ENCODE assay signal across 14 cellular contexts in the genomic region with DNA sequence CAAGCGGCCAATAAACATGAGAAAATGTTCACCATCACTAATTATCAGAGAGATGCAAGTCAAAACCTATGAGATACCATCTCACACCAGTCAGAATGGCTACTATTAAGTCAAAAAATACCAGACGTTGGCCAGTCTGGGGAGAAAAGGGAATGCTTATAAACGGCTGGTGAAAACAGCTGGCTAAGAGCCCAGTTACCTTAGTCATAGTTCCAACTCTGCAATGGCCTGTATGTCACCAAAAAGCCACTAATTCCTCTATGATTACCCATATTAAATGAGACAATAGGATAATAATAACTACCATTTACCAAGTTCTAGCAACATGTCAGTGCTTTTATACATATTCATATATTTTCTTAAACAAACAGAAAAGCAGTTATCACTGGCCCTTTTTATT. TPM values are rescaled to one million over a fixed set of nuclear protein-coding genes. Genes with fewer than 3 reads are reported as not detected.
DNase-seq lines count a peak whose midpoint lies in the region; ATAC-seq, FAIRE-seq and TF ChIP-seq lines count a peak whose summit lies in the region.
"Had no signal": no experiment of that assay in that cellular context is flagged by ENCODE, and none has a peak within 500 bp of the region (broad histone marks: within the 10 kb centered on the region; RNA-seq: fewer than 3 reads in every experiment).

No MANE protein-coding gene starts in this region.

- TF ChIP-seq POLR2A in prostate gland (IDR thresholded peaks at IDR 0.05): no peak

- no peak for ATAC-seq in HG03135 (IDR thresholded peaks at IDR 0.05; ENCODE audit: unreplicated experiment)

- intact Hi-C loops in kidney (cut with DNase I) (no loop called here), prostate gland (cut with DNase I) (no loop called here)

- WGBS in prostate gland: 42% methylated on average over 3 of the region's 3 CpGs

- no peak overlapping the region for H3K9ac ChIP-seq in kidney (ENCODE audit: low read length in 2 of 2)

- DNase-seq in ACHN (peak; percentile 12), HS-5 (ENCODE audit: low read depth) (peak; percentile 28), brain microvascular endothelial cell (peak; percentile 79), iris pigment epithelial cell (ENCODE audit: low read depth) (peak; percentile 77), NCI-H510A treated with DMSO at 0.1 percent for 48 hours (lab: John Stamatoyannopoulos, UW) (no peak), kidney (no peak), prostate gland (ENCODE audit: low spot score) (no peak)
- DNase-seq: activated naive CD4-positive, alpha-beta T cell treated with anti-CD3 and anti-CD28 coated beads for 36 hours; AML-193; cortex of kidney; GDM1; glutamatergic neuron had no signal

- H3K27ac ChIP-seq in brain microvascular endothelial cell (no peak overlapping the region), kidney (ENCODE audit: low read depth in 2 of 2, low read length in 2 of 2) (no peak overlapping the region), prostate gland (no peak overlapping the region)
- H3K27ac ChIP-seq: PC-9 had no signal

- H3K9me3 ChIP-seq in kidney (ENCODE audit: control insufficient read depth in 1 of 2, low read length in 2 of 2): no peaks in the 10 kb centered on the region
- no peaks in the 10 kb centered on the region for H3K9me3 ChIP-seq in prostate gland

- in situ Hi-C loops in ACHN (cut with HindIII; ENCODE audit: low pct_ligation_motif_present, low pct_unique_long_range_greater_than_20kb, low sequenced_read_pairs) (no loop called here), brain microvascular endothelial cell (cut with HindIII; ENCODE audit: low pct_ligation_motif_present, low sequenced_read_pairs) (no loop called here)

- FAIRE-seq in kidney (lab: Jason Lieb, UNC): no peak

- H3K36me3 ChIP-seq in brain microvascular endothelial cell (replicated peaks) (peaks cover 2% of the 10 kb centered on the region), kidney (ENCODE audit: control insufficient read depth in 1 of 2, insufficient read depth in 2 of 2, low read length in 2 of 2) (no peaks in the 10 kb centered on the region), prostate gland (no peaks in the 10 kb centered on the region)

- no peak for TF ChIP-seq CTCF in brain microvascular endothelial cell (IDR thresholded peaks at IDR 0.05; ENCODE audit: low read depth, low read length, missing control alignments)
- TF ChIP-seq CTCF in kidney (IDR thresholded peaks at IDR 0.05; ENCODE audit: borderline replicate concordance, extremely low read depth, insufficient read depth): no peak
- TF ChIP-seq CTCF in prostate gland (IDR thresholded peaks at IDR 0.05): no peak

- no peaks in the 10 kb centered on the region for H3K4me1 ChIP-seq in kidney (ENCODE audit: control insufficient read depth in 1 of 2, insufficient read depth in 1 of 2, low read depth in 1 of 2, low read length in 2 of 2)
- no peaks in the 10 kb centered on the region for H3K4me1 ChIP-seq in prostate gland (replicated peaks)

- H3K27me3 ChIP-seq in brain microvascular endothelial cell (replicated peaks) (no peaks in the 10 kb centered on the region), prostate gland (replicated peaks; ENCODE audit: insufficient read depth) (no peaks in the 10 kb centered on the region)

- H3K4me3 ChIP-seq in brain microvascular endothelial cell (ENCODE audit: low read depth, low read length) (no peak overlapping the region), kidney (ENCODE audit: low read length in 2 of 2) (no peak overlapping the region), prostate gland (no peak overlapping the region)
- H3K4me3 ChIP-seq: PC-9 had no signal

RNA-seq across cellular contexts. Expression of gene CDRT4, which starts 42.9 kb away (rescaled TPM):
- total RNA-seq in kidney (8.0 TPM), prostate gland (10 to 100 TPM in 1 of 2 donors, 1 to 10 TPM in 1; 8.5 to 13.0 TPM)
- polyA plus RNA-seq in kidney (ENCODE audit: insufficient read depth, low read depth, low replicate concordance): 4.6 TPM

RNA-seq across cellular contexts. Expression of gene TVP23C, which starts 52.9 kb away (rescaled TPM):
- total RNA-seq in kidney (19.0 TPM), prostate gland (10 to 100 TPM; 16.9 to 19.4 TPM)
- polyA plus RNA-seq in kidney (ENCODE audit: insufficient read depth, low read depth, low replicate concordance): 2.6 TPM

Comparison
In these comparisons a context has a peak if more than half of its experiments do, and no peak if none do; other contexts are left out.
1. DNase-seq: peak in ACHN (single experiment), HS-5 (single experiment), brain microvascular endothelial cell (single experiment) and iris pigment epithelial cell (single experiment); none in NCI-H510A treated with DMSO at 0.1 percent for 48 hours (single experiment), kidney (single experiment) and prostate gland (single experiment).